ENCODE assay signal across 8 cellular contexts in genomic region chr18:3603460-3604259, GRCh38.
DNase-seq lines count a peak whose midpoint lies in the region; ATAC-seq and TF ChIP-seq lines count a peak whose summit lies in the region.

No MANE protein-coding gene starts in this region.

- H2AFZ ChIP-seq in ACC112 (ENCODE audit: low read length, unreplicated experiment) = no peak overlapping the region

- H3K27me3 ChIP-seq in ACC112 (ENCODE audit: insufficient read depth, low read length) (no peaks in the 10 kb centered on the region), adipocyte (replicated peaks; ENCODE audit: control insufficient read depth, insufficient read depth, low read length) (no peaks in the 10 kb centered on the region), prostate gland (replicated peaks; ENCODE audit: insufficient read depth) (no peaks in the 10 kb centered on the region)

- H3K4me1 ChIP-seq in ACC112 (ENCODE audit: control insufficient read depth, insufficient read depth, low read length, unreplicated experiment) = peaks cover 25% of the 10 kb centered on the region
- peaks cover 42% of the 10 kb centered on the region for H3K4me1 ChIP-seq in adipocyte (ENCODE audit: control insufficient read depth, insufficient read depth, low read length)
- H3K4me1 ChIP-seq in prostate gland (replicated peaks) = peaks cover 20% of the 10 kb centered on the region

- peak; percentile 97 for DNase-seq in NCI-H460 (ENCODE audit: extremely low read depth, low read depth)
- DNase-seq in adipocyte (ENCODE audit: low read depth) = peak; percentile 98
- DNase-seq in left cardiac atrium = no peak
- peak; percentile 53 for DNase-seq in prostate gland (ENCODE audit: low spot score)
- no peak for DNase-seq in NCI-H1105 (lab: John Stamatoyannopoulos, UW)

- H3K79me2 ChIP-seq in ACC112 (ENCODE audit: control insufficient read depth, insufficient read depth, low read length, unreplicated experiment) = peaks cover 14% of the 10 kb centered on the region

- ATAC-seq in GM18870 (IDR thresholded peaks at IDR 0.05; ENCODE audit: unreplicated experiment) (peak; percentile 33), left cardiac atrium (peak; percentile 55 to 79), HG03571 (IDR thresholded peaks at IDR 0.05; ENCODE audit: unreplicated experiment) (no peak)

- H3K4me3 ChIP-seq in ACC112 (ENCODE audit: low read depth, low read length) (peak overlapping the region; percentile 76), adipocyte (ENCODE audit: low read length) (peak overlapping the region; percentile 79), prostate gland (peak overlapping the region; percentile 7 to 24)

- peak; percentile 41 for TF ChIP-seq POLR2A in prostate gland (IDR thresholded peaks at IDR 0.05)

- TF ChIP-seq CTCF in prostate gland (IDR thresholded peaks at IDR 0.05) = no peak

- H3K36me3 ChIP-seq in ACC112 (ENCODE audit: insufficient read depth, low read length) = no peaks in the 10 kb centered on the region
- no peaks in the 10 kb centered on the region for H3K36me3 ChIP-seq in adipocyte (ENCODE audit: control insufficient read depth, insufficient read depth, low read length, severe bottlenecking)
- no peaks in the 10 kb centered on the region for H3K36me3 ChIP-seq in prostate gland

- H3K9ac ChIP-seq in adipocyte (ENCODE audit: low read length) = peak overlapping the region; percentile 93

- H3K27ac ChIP-seq in ACC112 (ENCODE audit: low read depth, low read length) (peak overlapping the region; percentile 99), prostate gland (peak overlapping the region; percentile 85 to 88)

- H3K9me3 ChIP-seq in adipocyte (ENCODE audit: control insufficient read depth, low read length) = no peaks in the 10 kb centered on the region
- H3K9me3 ChIP-seq in prostate gland = no peaks in the 10 kb centered on the region

- 2% methylated on average over 12 of the region's 12 CpGs for WGBS in prostate gland

- intact Hi-C loops in left cardiac atrium (cut with DNase I) (no loop called here), prostate gland (cut with DNase I) (loop anchor here (2.0 kb wide), 1 partner anchor 153 kb away; the partner anchor contains the start of gene TGIF1)

Comparison
In these comparisons a context has a peak if more than half of its experiments do, and no peak if none do; other contexts are left out.
1. H3K4me3 ChIP-seq: peak in every context shown above with its lines; median percentile 79 in adipocyte; 76 in ACC112; 16 in prostate gland.
2. DNase-seq: peak in NCI-H460 (single experiment), adipocyte (single experiment) and prostate gland (single experiment); none in left cardiac atrium (single experiment) and NCI-H1105 (single experiment).